ENCODE assay signal across 22 cellular contexts in the genomic region with DNA sequence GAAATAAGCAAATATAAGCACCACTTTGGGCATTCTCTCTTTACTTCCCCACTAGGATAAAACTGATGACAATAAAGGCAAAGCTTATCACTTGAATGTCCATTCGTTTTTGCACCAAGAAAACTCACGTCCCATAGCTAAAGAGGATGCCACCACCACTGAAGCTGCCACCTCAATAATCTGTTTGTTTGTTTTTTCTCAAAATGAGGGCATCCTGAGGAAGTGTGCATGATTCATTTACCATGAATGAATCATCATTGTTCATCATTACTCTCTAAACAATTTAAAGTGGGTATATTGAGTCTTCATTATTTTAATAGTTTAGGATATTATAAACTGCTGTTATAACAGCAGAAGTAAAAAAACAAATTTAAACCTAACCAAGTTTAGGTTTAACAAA.
DNase-seq lines count a peak whose midpoint lies in the region; ATAC-seq and TF ChIP-seq lines count a peak whose summit lies in the region.
"Had no signal": no experiment of that assay in that cellular context is flagged by ENCODE, and none has a peak within 500 bp of the region (broad histone marks: within the 10 kb centered on the region; RNA-seq: fewer than 3 reads in every experiment).

No MANE protein-coding gene starts in this region.

- H3K9me3 ChIP-seq in left ventricle myocardium inferior (replicated peaks), result peaks cover 5% of the 10 kb centered on the region
- peaks cover 0 to 11% (median 0%) of the 10 kb centered on the region in 12 donors for H3K9me3 ChIP-seq in heart left ventricle
- H3K9me3 ChIP-seq: ascending aorta, tibial artery had no signal

- no peaks in the 10 kb centered on the region for H3K36me3 ChIP-seq in left ventricle myocardium inferior
- no peaks in the 10 kb centered on the region for H3K36me3 ChIP-seq in heart left ventricle
- H3K36me3 ChIP-seq: ascending aorta, tibial artery had no signal

- no peak for DNase-seq in left ventricle myocardium inferior
- no peak for DNase-seq in heart left ventricle
- DNase-seq in RWPE1 (ENCODE audit: low spot score), result peak; percentile 46
- DNase-seq in fibroblast of mammary gland (ENCODE audit: low read depth), result peak; percentile 47
- no peak for DNase-seq in effector CD8-positive, alpha-beta T cell (lab: John Stamatoyannopoulos, UW)
- no peak for DNase-seq in NCI-H146 treated with DMSO at 0.1 percent for 48 hours (lab: John Stamatoyannopoulos, UW; ENCODE audit: unreplicated experiment)
- no peak for DNase-seq in activated CD4-positive, alpha-beta T cell treated with anti-CD3 and anti-CD28 coated beads for 48 hours
- DNase-seq: activated CD4-positive, alpha-beta T cell treated with anti-CD3 and anti-CD28 coated beads, Interleukin-2, amount 10 ng/mL, durations not matched to agents 24 days and 14 days; activated naive CD4-positive, alpha-beta T cell treated with anti-CD3 and anti-CD28 coated beads, Interleukin-2, amount 50 U/mL, for 16 hours; activated T-cell treated with anti-CD3 and anti-CD28 coated beads, Interleukin-2, amount 50 U/mL, for 72 hours; mesendoderm; MM.1S; naive B cell; NCI-H2171; NCI-H524 treated with DMSO at 0.1 percent for 48 hours; stimulated activated CD4-positive, alpha-beta T cell treated with anti-CD3 and anti-CD28 coated beads, Interleukin-4, amount 100 ng/mL, for 24 hours; stimulated activated naive CD8-positive, alpha-beta T cell treated with anti-CD3 and anti-CD28 coated beads, Interleukin-15, amount 100 ng/mL, for 72 hours; tibial artery had no signal

- CTCF ChIA-PET in RWPE1 (lab: Yijun Ruan, JAX), result no interaction called here

- no peak for TF ChIP-seq CTCF in left ventricle myocardium inferior (IDR thresholded peaks at IDR 0.05; ENCODE audit: borderline replicate concordance)
- TF ChIP-seq CTCF in heart left ventricle (IDR thresholded peaks at IDR 0.05), result no peak
- no peak for TF ChIP-seq CTCF in RWPE1 (conservative IDR thresholded peaks at IDR 0.05; ENCODE audit: low read depth)
- TF ChIP-seq CTCF in fibroblast of mammary gland (conservative IDR thresholded peaks at IDR 0.05; ENCODE audit: control insufficient read depth, insufficient read depth, low read depth, low read length), result no peak

- POLR2A ChIA-PET in RWPE1 (lab: Yijun Ruan, JAX; ENCODE audit: low non-redundant PET), result no interaction called here

- intact Hi-C loops in left ventricle myocardium inferior (cut with micrococcal nuclease), result no loop called here
- intact Hi-C loops in heart left ventricle (cut with DNase I), result loop anchor here in 2 of 10 donors (5.0 to 10.0 kb wide), 2 partner anchors 54 to 107 kb away; no protein-coding TSS in a partner anchor

- WGBS in heart left ventricle, 4 donors, result 46 to 65% (median 57%) methylated on average over 2 of the region's 2 CpGs

- peak overlapping the region; percentile 72 for H3K27ac ChIP-seq in left ventricle myocardium inferior (replicated peaks)
- H3K27ac ChIP-seq in heart left ventricle, result peak overlapping the region in 1 of 12 donors; percentile 39
- H3K27ac ChIP-seq in RWPE1, result no peak overlapping the region
- H3K27ac ChIP-seq: A549, ascending aorta, tibial artery had no signal

- no peaks in the 10 kb centered on the region for H3K4me1 ChIP-seq in left ventricle myocardium inferior
- peaks cover 0 to 13% (median 1%) of the 10 kb centered on the region in 12 donors for H3K4me1 ChIP-seq in heart left ventricle
- H3K4me1 ChIP-seq: A549, ascending aorta, tibial artery had no signal

- H3K4me3 ChIP-seq in left ventricle myocardium inferior (no peak overlapping the region), heart left ventricle (no peak overlapping the region), fibroblast of mammary gland (ENCODE audit: control insufficient read depth, low read depth, low read length) (no peak overlapping the region)
- H3K4me3 ChIP-seq: A549, ascending aorta, tibial artery had no signal

- TF ChIP-seq POLR2A in heart left ventricle (IDR thresholded peaks at IDR 0.05), result no peak

- ATAC-seq in heart left ventricle, result no peak
- ATAC-seq in GM19455 (IDR thresholded peaks at IDR 0.05; ENCODE audit: unreplicated experiment), result no peak
- ATAC-seq: A549; activated T-cell treated with anti-CD3 and anti-CD28 coated beads, Interleukin-2, amount 50 U/mL, for 72 hours; esophagus mucosa; stimulated activated naive CD8-positive, alpha-beta T cell treated with anti-CD3 and anti-CD28 coated beads, Interleukin-15, amount 100 ng/mL, for 72 hours had no signal

- H3K27me3 ChIP-seq in left ventricle myocardium inferior (ENCODE audit: low read depth) (no peaks in the 10 kb centered on the region), heart left ventricle (no peaks in the 10 kb centered on the region)
- H3K27me3 ChIP-seq: ascending aorta, tibial artery had no signal

Comparison
In these comparisons a context has a peak if more than half of its experiments do, and no peak if none do; other contexts are left out.
1. DNase-seq: peak in RWPE1 (single experiment) and fibroblast of mammary gland (single experiment); none in left ventricle myocardium inferior (single experiment), heart left ventricle (0 of 5), effector CD8-positive, alpha-beta T cell (single experiment), NCI-H146 treated with DMSO at 0.1 percent for 48 hours (single experiment) and activated CD4-positive, alpha-beta T cell treated with anti-CD3 and anti-CD28 coated beads for 48 hours (single experiment).